Comparison of ENCODE assay signal across 8 cellular contexts in genomic region chr6:158642805-158643489, GRCh38. TPM values are rescaled to one million over a fixed set of nuclear protein-coding genes. Genes with fewer than 3 reads are reported as not detected.
DNase-seq lines count a peak whose midpoint lies in the region; ATAC-seq and TF ChIP-seq lines count a peak whose summit lies in the region.

No MANE protein-coding gene starts in this region.

- DNase-seq in GM12865 (ENCODE audit: low read depth) (peak; percentile 43), SK-N-MC (ENCODE audit: low read depth, low spot score) (no peak), epithelial cell of proximal tubule (ENCODE audit: low read depth) (no peak), retinal pigment epithelial cell (ENCODE audit: low read depth) (no peak), HPDE6-E6E7 (ENCODE audit: extremely low spot score) (no peak), NCI-H2171 treated with DMSO at 0.1 percent for 48 hours (lab: John Stamatoyannopoulos, UW) (no peak), foreskin melanocyte (no peak)

- H3K4me3 ChIP-seq in GM12865 (ENCODE audit: low read depth, low read length) (peak overlapping the region; percentile 92), SK-N-MC (peak overlapping the region; percentile 98), epithelial cell of proximal tubule (ENCODE audit: low read depth, low read length) (peak overlapping the region; percentile 95), retinal pigment epithelial cell (ENCODE audit: low read length) (peak overlapping the region; percentile 75)

- no peak overlapping the region for H3K27ac ChIP-seq in SK-N-MC

- H3K36me3 ChIP-seq in SK-N-MC (ENCODE audit: insufficient read depth, low read length): no peaks in the 10 kb centered on the region; the same call in 1 of the 2 replicates

- TF ChIP-seq CTCF in GM12865 (IDR thresholded peaks at IDR 0.05; ENCODE audit: insufficient read depth, low read depth, low read length, missing control alignments) (no peak), epithelial cell of proximal tubule (conservative IDR thresholded peaks at IDR 0.05; ENCODE audit: low read depth, low read length) (no peak), retinal pigment epithelial cell (conservative IDR thresholded peaks at IDR 0.05; ENCODE audit: low read depth, low read length) (no peak)

- ATAC-seq in GM19467 (IDR thresholded peaks at IDR 0.05; ENCODE audit: unreplicated experiment): no peak

- H3K9ac ChIP-seq in SK-N-MC (ENCODE audit: insufficient read length): no peak overlapping the region

- no peaks in the 10 kb centered on the region for H3K9me3 ChIP-seq in SK-N-MC (ENCODE audit: low read depth, low read length)

RNA-seq across cellular contexts. Expression of gene DYNLT1, which starts 1.6 kb away (rescaled TPM):
- 223 and 295 TPM in 2 replicates for total RNA-seq in epithelial cell of proximal tubule

RNA-seq across cellular contexts. Expression of gene SYTL3, which starts 6.9 kb away (rescaled TPM):
- 8.5 and 11.0 TPM in 2 replicates for total RNA-seq in epithelial cell of proximal tubule
